ENCODE assay signal across 1 cellular context in the genomic region with DNA sequence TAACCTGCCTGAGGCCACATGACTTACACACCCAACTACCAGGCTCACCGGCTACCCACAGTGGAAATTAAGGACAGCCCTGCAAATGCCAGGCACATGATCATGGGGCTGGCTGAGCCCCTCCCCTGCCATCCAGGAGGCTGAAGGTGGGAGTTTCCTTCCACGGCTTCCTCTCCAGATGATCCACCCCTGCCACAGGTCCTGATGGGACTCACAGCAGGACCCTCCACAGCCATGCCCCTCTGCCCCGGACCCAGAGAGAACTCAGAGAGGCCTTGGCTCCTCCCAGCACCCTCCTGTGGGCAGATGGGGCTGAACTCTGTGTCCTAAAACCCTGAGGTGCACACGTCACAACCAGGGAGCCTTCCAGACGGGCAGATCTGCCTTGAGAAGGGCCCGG.
TF ChIP-seq lines count a peak whose summit lies in the region.

No MANE protein-coding gene starts in this region.

TF ChIP-seq in H1, 55 proteins besides CTCF, POLR2A, EP300 and RAD21 (continued from another document):
- no peak for TF ChIP-seq SIX5 (IDR thresholded peaks at IDR 0.05; ENCODE audit: low read depth, low read length)
- no peak for TF ChIP-seq CHD1 (IDR thresholded peaks at IDR 0.05; ENCODE audit: low read depth, low read length)
- TF ChIP-seq EGR1 (IDR thresholded peaks at IDR 0.05; ENCODE audit: borderline replicate concordance, low read depth, low read length): no peak
- TF ChIP-seq SP2 (IDR thresholded peaks at IDR 0.05; ENCODE audit: low read length): no peak
- TF ChIP-seq, protein P1, sequence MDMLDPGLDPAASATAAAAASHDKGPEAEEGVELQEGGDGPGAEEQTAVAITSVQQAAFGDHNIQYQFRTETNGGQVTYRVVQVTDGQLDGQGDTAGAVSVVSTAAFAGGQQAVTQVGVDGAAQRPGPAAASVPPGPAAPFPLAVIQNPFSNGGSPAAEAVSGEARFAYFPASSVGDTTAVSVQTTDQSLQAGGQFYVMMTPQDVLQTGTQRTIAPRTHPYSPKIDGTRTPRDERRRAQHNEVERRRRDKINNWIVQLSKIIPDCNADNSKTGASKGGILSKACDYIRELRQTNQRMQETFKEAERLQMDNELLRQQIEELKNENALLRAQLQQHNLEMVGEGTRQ (IDR thresholded peaks at IDR 0.05; ENCODE audit: low read length): no peak
- no peak for TF ChIP-seq SRF (IDR thresholded peaks at IDR 0.05; ENCODE audit: low read depth, low read length)
TF ChIP-seq in H1: peak in this region for 0.
